ENCODE assay signal across 11 cellular contexts in the genomic region with DNA sequence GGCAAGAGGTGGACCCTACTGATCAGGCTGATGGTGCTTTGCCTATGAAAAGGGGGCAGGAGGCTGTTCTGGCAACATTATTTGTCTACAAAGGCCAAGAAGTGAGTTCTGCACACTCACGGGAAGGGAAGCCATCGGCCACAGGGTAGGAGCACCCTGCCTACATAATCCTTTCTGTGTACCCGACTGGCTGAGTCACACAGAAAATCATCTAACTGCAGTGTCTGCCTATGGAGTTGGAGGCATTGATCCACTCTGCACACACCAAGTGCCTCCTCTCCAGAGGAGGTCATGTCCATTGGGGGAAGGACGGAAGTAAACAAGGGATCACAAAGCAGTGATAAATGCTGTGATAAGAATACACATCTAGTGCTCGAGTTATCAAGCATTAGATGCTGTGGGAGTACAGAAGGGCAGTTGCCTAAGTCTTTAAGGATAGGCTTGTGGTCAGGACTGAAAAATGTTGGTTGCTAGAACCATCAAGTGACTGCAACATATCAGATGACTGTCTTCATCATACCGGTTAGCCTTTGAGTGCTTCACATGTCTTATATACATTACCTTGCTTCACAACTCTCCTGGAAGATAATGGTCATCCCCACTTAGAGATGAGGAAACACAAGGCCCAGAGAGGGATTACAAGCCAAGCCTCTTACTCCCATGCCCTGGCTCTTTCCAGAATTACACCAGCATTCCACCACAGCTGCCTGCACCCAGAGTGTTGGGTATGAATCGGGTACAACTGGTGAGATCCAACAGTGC. TPM values are rescaled to one million over a fixed set of nuclear protein-coding genes. Genes with fewer than 3 reads are reported as not detected.
DNase-seq lines count a peak whose midpoint lies in the region; TF ChIP-seq lines count a peak whose summit lies in the region.
"Had no signal": no experiment of that assay in that cellular context is flagged by ENCODE, and none has a peak within 500 bp of the region (broad histone marks: within the 10 kb centered on the region; RNA-seq: fewer than 3 reads in every experiment).

No MANE protein-coding gene starts in this region.

- WGBS in HUES64: 77% methylated on average over 7 of the region's 7 CpGs

- H3K4me3 ChIP-seq in BE2C (ENCODE audit: low read depth, low read length) (peak overlapping the region; percentile 66; the same call in 1 of the 2 replicates), HUES64 (ENCODE audit: low read length) (peak overlapping the region; percentile 65), muscle layer of duodenum (ENCODE audit: low read depth in 1 of 2, low read length in 2 of 2) (peak overlapping the region; percentile 69 to 86), A673 (ENCODE audit: low read depth, low read length, poor library complexity, severe bottlenecking) (no peak overlapping the region)

- no TSS peak for BruUV-seq in MCF 10A (replicated peaks; lab: Mats Ljungman, UMichigan)
- BruUV-seq in A673 (replicated peaks; lab: Mats Ljungman, UMichigan): no TSS peak

- H3K4me1 ChIP-seq in BE2C (peaks cover 7% of the 10 kb centered on the region), HUES64 (ENCODE audit: insufficient read depth, low read length) (peaks cover 6% of the 10 kb centered on the region; the same call in 1 of the 2 replicates), muscle layer of duodenum (ENCODE audit: control insufficient read depth in 1 of 2, insufficient read depth in 2 of 2, low read length in 2 of 2) (peaks cover 0 to 21% of the 10 kb centered on the region in 2 donors), A673 (ENCODE audit: insufficient read depth, low read length, poor library complexity, severe bottlenecking) (peaks cover 5% of the 10 kb centered on the region)
- H3K4me1 ChIP-seq: HAP-1 had no signal

- H3K27me3 ChIP-seq in BE2C (no peaks in the 10 kb centered on the region), HUES64 (ENCODE audit: insufficient read depth, low read length) (peaks cover 13% of the 10 kb centered on the region; the same call in 1 of the 2 replicates), muscle layer of duodenum (ENCODE audit: low read depth, low read length) (no peaks in the 10 kb centered on the region), A673 (replicated peaks; ENCODE audit: insufficient read depth, low read depth, low read length, poor library complexity) (no peaks in the 10 kb centered on the region)

- POLR2A ChIA-PET in MCF 10A (lab: Yijun Ruan, JAX) (interaction anchor here (1.1 to 2.8 kb wide), 6 partner anchors 7 to 181 kb away, joined by 3 to 35 read pairs (median 12); partner anchors contain the start of genes LRSAM1, RPL12 and ZNF79), A673 (lab: Charles Lee; ENCODE audit: low non-redundant PET) (no interaction called here)

- TF ChIP-seq CTCF in BE2C (IDR thresholded peaks at IDR 0.05; ENCODE audit: low read depth, low read length) (no peak), MCF 10A (IDR thresholded peaks at IDR 0.05; ENCODE audit: unreplicated experiment) (no peak), A673 (conservative IDR thresholded peaks at IDR 0.05; ENCODE audit: low read depth, low read length) (no peak)

- H3K4me3 Mint-ChIP-seq in MCF 10A (ENCODE audit: unreplicated experiment): peak overlapping the region; percentile 74

- no peaks in the 10 kb centered on the region for H3K9me3 ChIP-seq in BE2C
- H3K9me3 ChIP-seq in HUES64 (ENCODE audit: insufficient read depth, low read depth, low read length): no peaks in the 10 kb centered on the region
- H3K9me3 ChIP-seq in muscle layer of duodenum (ENCODE audit: control insufficient read depth in 1 of 2, low read length in 2 of 2): no peaks in the 10 kb centered on the region
- no peaks in the 10 kb centered on the region for H3K9me3 ChIP-seq in A673 (ENCODE audit: low read depth, low read length, poor library complexity, severe bottlenecking)
- H3K9me3 ChIP-seq: HAP-1 had no signal

- no peaks in the 10 kb centered on the region for H3K9me3 Mint-ChIP-seq in MCF 10A (ENCODE audit: unreplicated experiment)

- no peak overlapping the region for H3K27ac ChIP-seq in HUES64 (ENCODE audit: low read depth, low read length)
- H3K27ac ChIP-seq in muscle layer of duodenum (ENCODE audit: low read length): no peak overlapping the region
- H3K27ac ChIP-seq in A673 (ENCODE audit: low read depth, low read length, poor library complexity, severe bottlenecking): no peak overlapping the region

- H3K4me1 Mint-ChIP-seq in MCF 10A (ENCODE audit: insufficient read depth, unreplicated experiment): peaks cover 4% of the 10 kb centered on the region

- H3K36me3 ChIP-seq in BE2C (no peaks in the 10 kb centered on the region), HUES64 (ENCODE audit: insufficient read depth, low read length) (no peaks in the 10 kb centered on the region; the same call in 1 of the 2 replicates), muscle layer of duodenum (ENCODE audit: control insufficient read depth in 1 of 2, insufficient read depth in 2 of 2, low read length in 2 of 2) (peaks cover 3 to 9% of the 10 kb centered on the region in 2 donors), A673 (ENCODE audit: insufficient read depth, low read length, poor library complexity, severe bottlenecking) (no peaks in the 10 kb centered on the region)

- H3K9ac ChIP-seq in HUES64 (ENCODE audit: low read depth, low read length): peak overlapping the region; percentile 52

- no peaks in the 10 kb centered on the region for H3K27me3 Mint-ChIP-seq in MCF 10A (ENCODE audit: insufficient read depth, unreplicated experiment)

- DNase-seq in BE2C (no peak), MCF 10A (ENCODE audit: unreplicated experiment) (no peak), NCI-H748 (lab: John Stamatoyannopoulos, UW; ENCODE audit: unreplicated experiment) (no peak), DMS 273 treated with DMSO at 0.1 percent for 48 hours (lab: John Stamatoyannopoulos, UW) (no peak), A673 (ENCODE audit: low spot score) (no peak), germinal center (ENCODE audit: low spot score) (no peak)
- DNase-seq: NCI-H2107, right cardiac atrium had no signal

- intact Hi-C loops in MCF 10A (cut with micrococcal nuclease) (loop anchor here (2.0 kb wide), 2 partner anchors 181 to 455 kb away; no protein-coding TSS in a partner anchor), A673 (cut with micrococcal nuclease; ENCODE audit: unreplicated experiment) (loop anchor here (5.0 kb wide), 1 partner anchor 183 kb away; no protein-coding TSS in a partner anchor)

- no peak overlapping the region for H3K27ac Mint-ChIP-seq in MCF 10A (ENCODE audit: low read depth, unreplicated experiment)

- peaks cover 8% of the 10 kb centered on the region for H3K36me3 Mint-ChIP-seq in MCF 10A (ENCODE audit: insufficient read depth, unreplicated experiment)

- CTCF ChIA-PET in MCF 10A (lab: Yijun Ruan, JAX) (interaction anchor here (0.6 to 0.7 kb wide), 2 partner anchors 29 to 322 kb away, joined by 3 read pairs; no protein-coding TSS in a partner anchor), A673 (lab: Charles Lee) (no interaction called here)

RNA-seq across cellular contexts. Expression of gene SLC2A8, which starts 1.3 kb away (rescaled TPM):
- polyA plus RNA-seq in BE2C (2012; ENCODE audit: insufficient read depth, insufficient read length, low read depth): 39.2 TPM
- polyA plus RNA-seq in HUES64 (2013, experiment 1 of 2): 18.7 TPM
- polyA plus RNA-seq in HUES64 (2013, experiment 2 of 2): 14.5 TPM
- total RNA-seq in MCF 10A (2022) (13.7 and 14.0 TPM in 2 replicates), A673 (2021) (12.7 and 17.1 TPM in 2 replicates)

RNA-seq across cellular contexts. Expression of gene ZNF79, which starts 28.5 kb away (rescaled TPM):
- polyA plus RNA-seq in BE2C (2012; ENCODE audit: insufficient read depth, insufficient read length, low read depth): 12.8 TPM
- 5.8 TPM for polyA plus RNA-seq in HUES64 (2013, experiment 1 of 2)
- polyA plus RNA-seq in HUES64 (2013, experiment 2 of 2): 5.2 TPM
- total RNA-seq in MCF 10A (2022): 7.9 and 9.3 TPM in 2 replicates
- 11.2 and 11.6 TPM in 2 replicates for total RNA-seq in A673 (2021)

RNA-seq across cellular contexts. Expression of gene RPL12, which starts 55.5 kb away (rescaled TPM):
- polyA plus RNA-seq in BE2C (2012; ENCODE audit: insufficient read depth, insufficient read length, low read depth): 694 TPM
- polyA plus RNA-seq in HUES64 (2013, experiment 1 of 2): 1,412 TPM
- 1,543 TPM for polyA plus RNA-seq in HUES64 (2013, experiment 2 of 2)
- 3,086 and 3,252 TPM in 2 replicates for total RNA-seq in MCF 10A (2022)
- total RNA-seq in A673 (2021): 1,114 and 1,120 TPM in 2 replicates

RNA-seq across cellular contexts. Expression of gene LRSAM1, which starts 55.6 kb away (rescaled TPM):
- 20.5 TPM for polyA plus RNA-seq in BE2C (2012; ENCODE audit: insufficient read depth, insufficient read length, low read depth)
- 9.9 TPM for polyA plus RNA-seq in HUES64 (2013, experiment 1 of 2)
- polyA plus RNA-seq in HUES64 (2013, experiment 2 of 2): 11.4 TPM
- total RNA-seq in MCF 10A (2022) (23.5 and 26.2 TPM in 2 replicates), A673 (2021) (15.8 and 19.5 TPM in 2 replicates)
